16 cellular contexts compared by ENCODE assay signal in the genomic region with DNA sequence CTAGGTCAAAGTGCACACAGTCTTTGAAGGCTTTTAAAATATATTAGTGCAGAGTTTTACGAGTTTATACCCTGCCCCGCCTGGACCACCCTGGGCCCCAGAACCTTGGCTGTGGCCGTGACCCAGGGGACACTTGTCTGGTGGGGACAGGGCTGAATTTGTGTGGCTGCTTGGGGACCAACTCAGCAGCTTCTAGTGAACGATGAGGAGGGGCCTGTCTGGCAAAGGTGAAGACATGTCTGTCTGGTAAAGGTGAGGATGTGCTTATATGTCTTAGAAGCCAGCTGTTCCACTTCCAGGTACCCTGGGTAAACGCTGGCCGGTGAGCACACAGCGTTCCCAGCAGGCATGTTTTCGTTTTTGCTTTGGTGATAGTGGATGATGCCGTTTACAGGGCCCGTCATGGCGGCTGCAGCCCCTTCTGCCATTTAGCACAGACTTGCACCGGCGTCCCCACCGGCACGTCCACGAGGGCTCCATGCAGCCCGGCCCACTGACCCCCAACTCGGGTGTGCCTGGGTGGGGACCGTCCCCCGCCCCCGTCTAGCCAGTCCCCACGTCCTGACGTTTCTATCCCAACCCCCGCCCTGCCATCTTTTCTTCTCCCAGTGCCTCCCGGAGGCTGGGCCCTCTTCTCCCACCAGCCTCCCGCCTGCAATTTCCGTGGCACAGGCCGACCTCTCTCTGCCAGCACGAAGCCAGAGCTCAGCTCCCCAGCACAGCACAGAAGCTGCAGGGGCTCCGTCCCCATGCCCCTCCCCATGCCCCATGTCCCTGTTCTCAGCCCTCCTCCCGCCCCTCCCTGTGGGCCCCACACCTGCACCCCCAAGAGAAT.
"Had no signal": no experiment of that assay in that cellular context is flagged by ENCODE, and none has a peak within 500 bp of the region (broad histone marks: within the 10 kb centered on the region; RNA-seq: fewer than 3 reads in every experiment).

No MANE protein-coding gene starts in this region.

- H3K4me1 Mint-ChIP-seq: immature natural killer cell had no signal

- H3K4me1 ChIP-seq: esophagus squamous epithelium, upper lobe of right lung had no signal

- H3K4me3 ChIP-seq: esophagus squamous epithelium, ovary, upper lobe of right lung had no signal

- H3K36me3 Mint-ChIP-seq: activated naive CD8-positive, alpha-beta T cell; immature natural killer cell had no signal

- DNase-seq: activated CD4-positive, CD25-positive, alpha-beta regulatory T cell treated with anti-CD3 and anti-CD28 coated beads, Interleukin-2, amount 50 U/mL, for 72 hours; activated CD8-positive, alpha-beta T cell treated with anti-CD3 and anti-CD28 coated beads for 36 hours; activated T-cell treated with anti-CD3 and anti-CD28 coated beads for 4 hours; anterior cingulate cortex; esophagus squamous epithelium; foreskin fibroblast; glutamatergic neuron; immature natural killer cell; mammary epithelial cell; SIG-M5; substantia nigra had no signal

- H3K27ac ChIP-seq: esophagus squamous epithelium, ovary, upper lobe of right lung had no signal

- H3K4me3 Mint-ChIP-seq: activated CD8-positive, alpha-beta T cell treated with anti-CD3 and anti-CD28 coated beads for 36 hours; activated naive CD8-positive, alpha-beta T cell; immature natural killer cell; natural killer cell treated with Interleukin-12 subunit alpha and Interleukin-12 subunit beta and Interleukin-15 and Interleukin-18, amount 100 ng/mL, for 72 hours; T-helper 2 cell treated with Interferon-gamma antibody and Interleukin-4, amounts not matched to agents 5 μg/mL and 100 μg/mL, for 36 hours had no signal

- H3K27ac Mint-ChIP-seq: activated CD8-positive, alpha-beta T cell treated with anti-CD3 and anti-CD28 coated beads for 36 hours; activated naive CD8-positive, alpha-beta T cell; immature natural killer cell; natural killer cell treated with Interleukin-12 subunit alpha and Interleukin-12 subunit beta and Interleukin-15 and Interleukin-18, amount 100 ng/mL, for 72 hours; T-helper 2 cell treated with Interferon-gamma antibody and Interleukin-4, amounts not matched to agents 5 μg/mL and 100 μg/mL, for 36 hours had no signal

- H3K9me3 Mint-ChIP-seq: activated CD8-positive, alpha-beta T cell treated with anti-CD3 and anti-CD28 coated beads for 36 hours; natural killer cell treated with Interleukin-12 subunit alpha and Interleukin-12 subunit beta and Interleukin-15 and Interleukin-18, amount 100 ng/mL, for 72 hours had no signal

- ATAC-seq: activated CD8-positive, alpha-beta T cell treated with anti-CD3 and anti-CD28 coated beads for 36 hours; natural killer cell treated with Interleukin-12 subunit alpha and Interleukin-12 subunit beta and Interleukin-15 and Interleukin-18, amount 100 ng/mL, for 72 hours; upper lobe of right lung had no signal

- H3K9me3 ChIP-seq: upper lobe of right lung had no signal

- H3K27me3 Mint-ChIP-seq: activated CD8-positive, alpha-beta T cell treated with anti-CD3 and anti-CD28 coated beads for 36 hours; activated naive CD8-positive, alpha-beta T cell; natural killer cell treated with Interleukin-12 subunit alpha and Interleukin-12 subunit beta and Interleukin-15 and Interleukin-18, amount 100 ng/mL, for 72 hours had no signal

- H3K36me3 ChIP-seq: esophagus squamous epithelium, ovary, upper lobe of right lung had no signal

- H3K27me3 ChIP-seq: ovary, upper lobe of right lung had no signal
